In the genomic region with DNA sequence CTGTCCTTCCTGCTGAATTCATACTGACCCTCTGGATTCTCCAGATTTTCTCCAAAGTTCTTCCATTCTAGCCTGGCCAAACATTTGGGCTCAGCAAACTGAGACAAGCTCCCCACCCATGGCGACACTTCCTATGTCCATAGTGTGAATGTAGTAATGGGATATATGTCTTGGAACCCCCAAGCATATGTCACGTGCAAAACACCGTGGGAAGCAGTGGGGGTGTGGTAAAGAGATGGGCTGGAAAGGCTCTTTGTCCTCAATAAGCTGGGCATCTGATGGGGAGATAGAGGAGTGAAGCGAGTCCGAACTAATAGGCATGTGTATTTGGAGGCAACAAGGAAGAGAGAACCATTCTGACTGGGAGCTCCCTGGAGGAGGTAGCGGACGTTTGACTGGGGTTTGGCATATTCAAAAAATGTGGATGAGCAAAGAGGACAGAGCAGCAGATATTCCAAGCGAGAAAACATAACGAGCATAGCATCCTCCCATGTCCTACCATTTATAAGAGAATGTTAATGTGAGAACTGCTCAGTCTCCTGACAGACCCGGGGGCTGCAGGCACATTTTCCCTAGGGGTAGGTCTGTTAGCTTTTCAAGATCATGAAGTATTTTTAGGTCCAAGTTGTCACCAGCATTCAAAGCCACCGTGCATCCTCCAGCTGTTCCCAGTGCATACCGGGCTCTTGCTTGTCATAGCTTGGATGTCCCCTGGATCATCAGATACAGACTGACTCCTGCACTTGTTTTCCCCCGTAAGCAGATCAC, we compare ENCODE assay signal across 24 cellular contexts. TPM values are rescaled to one million over a fixed set of nuclear protein-coding genes. Genes with fewer than 3 reads are reported as not detected.
DNase-seq lines count a peak whose midpoint lies in the region; ATAC-seq and TF ChIP-seq lines count a peak whose summit lies in the region.
"Had no signal": no experiment of that assay in that cellular context is flagged by ENCODE, and none has a peak within 500 bp of the region (broad histone marks: within the 10 kb centered on the region; RNA-seq: fewer than 3 reads in every experiment).

No MANE protein-coding gene starts in this region.

- peak overlapping the region; percentile 7 for H3K27ac Mint-ChIP-seq in Caco-2 (ENCODE audit: unreplicated experiment)
- H3K27ac Mint-ChIP-seq: activated T-cell treated with anti-CD3 and anti-CD28 coated beads, Interleukin-2, amount 50 U/mL, for 72 hours; CD4-positive, alpha-beta T cell; immature natural killer cell; naive thymus-derived CD8-positive, alpha-beta T cell; stimulated activated effector memory CD8-positive, alpha-beta T cell treated with anti-CD3 and anti-CD28 coated beads, Interleukin-12 subunit alpha, Interleukin-12 subunit beta, amount 100 ng/mL, for 72 hours; T-helper 17 cell had no signal

- CTCF ChIA-PET in Caco-2 (lab: Charles Lee), result no interaction called here

- WGBS in psoas muscle, 3 donors, result 49 to 64% (median 55%) methylated on average over 13 of the region's 13 CpGs

- TF ChIP-seq CTCF in Caco-2 (IDR thresholded peaks at IDR 0.05; ENCODE audit: insufficient read depth in 1 of 2, low read depth in 1 of 2, low read length in 1 of 2, severe bottlenecking in 1 of 2, unreplicated experiment in 1 of 2) (no peak), astrocyte of the spinal cord (IDR thresholded peaks at IDR 0.05; ENCODE audit: low read depth, low read length) (no peak), psoas muscle (IDR thresholded peaks at IDR 0.05) (no peak)

- ATAC-seq in left cardiac atrium (peak; percentile 3), psoas muscle (peak; percentile 52 to 69 (median 66)), HG02884 (IDR thresholded peaks at IDR 0.05; ENCODE audit: unreplicated experiment) (no peak), HG03378 (IDR thresholded peaks at IDR 0.05; ENCODE audit: unreplicated experiment) (no peak)
- ATAC-seq: activated naive CD4-positive, alpha-beta T cell treated with anti-CD3 and anti-CD28 coated beads, Interleukin-2, amount 50 U/mL, for 72 hours; activated T-cell treated with anti-CD3 and anti-CD28 coated beads, Interleukin-2, amount 50 U/mL, for 72 hours; naive thymus-derived CD8-positive, alpha-beta T cell; stimulated activated effector memory CD8-positive, alpha-beta T cell treated with anti-CD3 and anti-CD28 coated beads, Interleukin-12 subunit alpha, Interleukin-12 subunit beta, amount 100 ng/mL, for 72 hours; T-helper 17 cell had no signal

- in situ Hi-C loops in astrocyte of the spinal cord (cut with HindIII; ENCODE audit: low sequenced_read_pairs), result no loop called here

- H3K4me3 ChIP-seq in Caco-2 (ENCODE audit: low read depth, low read length), result no peak overlapping the region
- H3K4me3 ChIP-seq in astrocyte of the spinal cord (ENCODE audit: low read depth, low read length), result no peak overlapping the region
- H3K4me3 ChIP-seq in psoas muscle, result no peak overlapping the region
- H3K4me3 ChIP-seq: tibial nerve had no signal

- no peaks in the 10 kb centered on the region for H3K27me3 Mint-ChIP-seq in Caco-2 (ENCODE audit: insufficient read depth, unreplicated experiment)
- H3K27me3 Mint-ChIP-seq: CD4-positive, alpha-beta T cell; naive thymus-derived CD8-positive, alpha-beta T cell; T-helper 17 cell had no signal

- H3K4me1 ChIP-seq in Caco-2, result 0 out of 2 replicates have a peak, but pooled peaks cover 3% of the 10 kb centered on the region
- H3K4me1 ChIP-seq in psoas muscle, result peaks cover 12% of the 10 kb centered on the region
- H3K4me1 ChIP-seq: tibial nerve had no signal

- H3K36me3 ChIP-seq in Caco-2 (ENCODE audit: control insufficient read depth, insufficient read depth, low read length), result peaks cover 4% of the 10 kb centered on the region
- H3K36me3 ChIP-seq in psoas muscle (ENCODE audit: insufficient read depth in 1 of 2, low read depth in 1 of 2), result peaks cover 2 to 66% of the 10 kb centered on the region in 2 donors

- H3K27me3 ChIP-seq in Caco-2 (replicated peaks; ENCODE audit: control insufficient read depth, insufficient read depth, low read length) (no peaks in the 10 kb centered on the region), psoas muscle (ENCODE audit: insufficient read depth in 3 of 3, low read length in 2 of 3) (no peaks in the 10 kb centered on the region)
- H3K27me3 ChIP-seq: tibial nerve had no signal

- intact Hi-C loops in Caco-2 (cut with micrococcal nuclease; ENCODE audit: unreplicated experiment), result no loop called here
- intact Hi-C loops in left cardiac atrium (cut with DNase I), result no loop called here
- intact Hi-C loops in psoas muscle (cut with DNase I), result no loop called here

- POLR2A ChIA-PET in Caco-2 (lab: Charles Lee), result no interaction called here

- no peak overlapping the region for H3K4me3 Mint-ChIP-seq in Caco-2 (ENCODE audit: unreplicated experiment)
- H3K4me3 Mint-ChIP-seq: activated T-cell treated with anti-CD3 and anti-CD28 coated beads, Interleukin-2, amount 50 U/mL, for 72 hours; brain; CD4-positive, alpha-beta T cell; immature natural killer cell; naive thymus-derived CD8-positive, alpha-beta T cell; stimulated activated effector memory CD8-positive, alpha-beta T cell treated with anti-CD3 and anti-CD28 coated beads, Interleukin-12 subunit alpha, Interleukin-12 subunit beta, amount 100 ng/mL, for 72 hours; T-helper 17 cell had no signal

- DNase-seq in Caco-2 (no peak), astrocyte of the spinal cord (ENCODE audit: low read depth, low spot score) (peak; percentile 26), left cardiac atrium (no peak), psoas muscle (no peak)
- no peak for DNase-seq in stimulated activated CD8-positive, alpha-beta memory T cell treated with anti-CD3 and anti-CD28 coated beads, Interleukin-4, amount 100 ng/mL, for 48 hours
- DNase-seq in activated CD4-positive, alpha-beta T cell treated with anti-CD3 and anti-CD28 coated beads for 4 hours, result no peak
- DNase-seq: activated CD8-positive, alpha-beta memory T cell treated with anti-CD3 and anti-CD28 coated beads for 24 hours; activated T-cell treated with anti-CD3 and anti-CD28 coated beads, Interleukin-2, amount 50 U/mL, for 72 hours; CD4-positive, alpha-beta T cell; DMS79 treated with DMSO at 0.1 percent for 48 hours; head of caudate nucleus; immature natural killer cell; naive thymus-derived CD8-positive, alpha-beta T cell; NCI-H1930; NCI-H510A; SIG-M5; T-helper 17 cell had no signal

- no peaks in the 10 kb centered on the region for H3K9me3 Mint-ChIP-seq in Caco-2 (ENCODE audit: unreplicated experiment)
- H3K9me3 Mint-ChIP-seq: activated naive CD4-positive, alpha-beta T cell treated with anti-CD3 and anti-CD28 coated beads, Interleukin-2, amount 50 U/mL, for 72 hours; activated T-cell treated with anti-CD3 and anti-CD28 coated beads, Interleukin-2, amount 50 U/mL, for 72 hours; brain; CD4-positive, alpha-beta T cell; immature natural killer cell; naive thymus-derived CD8-positive, alpha-beta T cell; stimulated activated effector memory CD8-positive, alpha-beta T cell treated with anti-CD3 and anti-CD28 coated beads, Interleukin-12 subunit alpha, Interleukin-12 subunit beta, amount 100 ng/mL, for 72 hours had no signal

- H3K27ac ChIP-seq in psoas muscle, result peak overlapping the region; percentile 65
- H3K27ac ChIP-seq: HL-60, tibial nerve had no signal

- H3K36me3 Mint-ChIP-seq in Caco-2 (ENCODE audit: insufficient read depth, unreplicated experiment), result peaks cover 81% of the 10 kb centered on the region

- no TSS peak for BruUV-seq in Caco-2 (replicated peaks; lab: Mats Ljungman, UMichigan)

- H3K9me3 ChIP-seq in Caco-2 (no peaks in the 10 kb centered on the region), psoas muscle (no peaks in the 10 kb centered on the region)
- H3K9me3 ChIP-seq: tibial nerve had no signal

- peaks cover 8% of the 10 kb centered on the region for H3K4me1 Mint-ChIP-seq in Caco-2 (ENCODE audit: low read depth, unreplicated experiment)
- H3K4me1 Mint-ChIP-seq: immature natural killer cell; stimulated activated effector memory CD8-positive, alpha-beta T cell treated with anti-CD3 and anti-CD28 coated beads, Interleukin-12 subunit alpha, Interleukin-12 subunit beta, amount 100 ng/mL, for 72 hours had no signal

RNA-seq across cellular contexts. Expression of a gene that starts 25.6 kb away (rescaled TPM):
- total RNA-seq in Caco-2 (2022) (193 and 209 TPM in 2 replicates), left cardiac atrium (1,000 to 10,000 TPM; 8,049 to 9,104 TPM), psoas muscle (1,000 to 10,000 TPM; 1,097 to 5,131 (median 2,563) TPM)
- polyA plus RNA-seq in psoas muscle, result 1,000 to 10,000 TPM; 1,146 to 4,515 (median 3,805) TPM

RNA-seq across cellular contexts. Expression of a gene that starts 53.5 kb away (rescaled TPM):
- 8.4 and 8.8 TPM in 2 replicates for total RNA-seq in Caco-2 (2022)
- total RNA-seq in left cardiac atrium, result 10 to 100 TPM; 18.2 to 20.3 TPM
- 10 to 100 TPM; 23.0 to 44.0 (median 33.7) TPM for total RNA-seq in psoas muscle
- 10 to 100 TPM; 24.9 to 44.6 (median 29.7) TPM for polyA plus RNA-seq in psoas muscle

Comparison
In these comparisons a context has a peak if more than half of its experiments do, and no peak if none do; other contexts are left out.
1. ATAC-seq: peak in left cardiac atrium (2 of 2) and psoas muscle (4 of 4); none in HG02884 (single experiment) and HG03378 (single experiment).